Comparison of ENCODE assay signal across 8 cellular contexts in genomic region chr5:159915913-159916840, GRCh38. TPM values are rescaled to one million over a fixed set of nuclear protein-coding genes. Genes with fewer than 3 reads are reported as not detected.
DNase-seq lines count a peak whose midpoint lies in the region; ATAC-seq, FAIRE-seq and TF ChIP-seq lines count a peak whose summit lies in the region.

TSS of gene ADRA1B (plus strand) at chr5:159916482. CDS start at chr5:159916906, 424 bp downstream.

- DNase-seq in K562 (ENCODE audit: extremely low read depth in 1 of 4, low spot score in 3 of 4) (peak; percentile 21 to 77 (median 67)), NCI-H146 (lab: John Stamatoyannopoulos, UW) (no peak)

- H3K4me3 ChIP-seq in K562 (no peak within 1 kb of the TSS), iPS-18c (ENCODE audit: insufficient read depth, low read depth, low read length) (peak within 1 kb of the TSS; percentile 44), skin epidermis (peak within 1 kb of the TSS in 5 of 7 experiments; percentile 6 to 45 (median 27))

- H3K36me3 ChIP-seq in K562 (ENCODE audit: control insufficient read depth, insufficient read depth, low read length), result no peaks in the 10 kb centered on the region

- no peak within 1 kb of the TSS for H3K4me2 ChIP-seq in K562 (ENCODE audit: insufficient read depth, low read length)

- peak; percentile 41 for TF ChIP-seq CTCF in GM12873 (IDR thresholded peaks at IDR 0.05; ENCODE audit: insufficient read depth, low read depth, low read length, missing control alignments)
- peak in 2 of 3 experiments; percentile 55 to 58; a peak in 4 of 6 replicates for TF ChIP-seq CTCF in K562 (IDR thresholded peaks at IDR 0.05 in 2 of 3, conservative IDR thresholded peaks at IDR 0.05 in 1 of 3; ENCODE audit: insufficient read depth in 2 of 3, low read depth in 1 of 3, low read length in 3 of 3)

- POLR2A ChIA-PET in K562 (lab: Yijun Ruan, JAX), result interaction anchor here (0.6 kb wide), 1 partner anchor 34 kb away, joined by 3 read pairs; no protein-coding TSS in a partner anchor

- peak within 1 kb of the TSS; percentile 7 for H3K4me3 Mint-ChIP-seq in T-helper 1 cell treated with Interleukin-12 subunit alpha and Interleukin-12 subunit beta and Interleukin-4 antibody, amounts not matched to agents 30 μg/mL and 1 μg/mL, for 36 hours

- no peak within 1 kb of the TSS for H3K9ac ChIP-seq in K562 (ENCODE audit: insufficient read depth in 1 of 2, low read depth in 2 of 2, low read length in 2 of 2)

- peaks cover 6% of the 10 kb centered on the region for H3K4me1 Mint-ChIP-seq in T-helper 1 cell treated with Interleukin-12 subunit alpha and Interleukin-12 subunit beta and Interleukin-4 antibody, amounts not matched to agents 30 μg/mL and 1 μg/mL, for 36 hours (ENCODE audit: low read depth)

- FAIRE-seq in K562 (lab: Jason Lieb, UNC), result no peak

- H3K27ac ChIP-seq in K562 (ENCODE audit: extremely low read depth, low read depth, low read length) (no peak within 1 kb of the TSS), skin epidermis (peak within 1 kb of the TSS in 1 of 21 experiments; percentile 39)

- H3K27ac Mint-ChIP-seq in T-helper 1 cell treated with Interleukin-12 subunit alpha and Interleukin-12 subunit beta and Interleukin-4 antibody, amounts not matched to agents 30 μg/mL and 1 μg/mL, for 36 hours, result no peak within 1 kb of the TSS

- peak; percentile 66 to 84 for TF ChIP-seq RAD21 in K562 (CRISPR knock-in tag; conservative IDR thresholded peaks at IDR 0.05 in 1 of 2, IDR thresholded peaks at IDR 0.05 in 1 of 2)

- no peaks in the 10 kb centered on the region for H4K20me1 ChIP-seq in K562 (replicated peaks; ENCODE audit: control insufficient read depth, insufficient read depth, low read length)

- H3K9me3 Mint-ChIP-seq in T-helper 1 cell treated with Interleukin-12 subunit alpha and Interleukin-12 subunit beta and Interleukin-4 antibody, amounts not matched to agents 30 μg/mL and 1 μg/mL, for 36 hours, result no peaks in the 10 kb centered on the region

- peaks cover 13 to 34% of the 10 kb centered on the region in 2 experiments; a peak in 3 of 5 replicates for H3K27me3 ChIP-seq in K562 (ENCODE audit: control insufficient read depth in 2 of 2, insufficient read depth in 2 of 2, low read length in 2 of 2)

- no peak for TF ChIP-seq POLR2A in K562 (conservative IDR thresholded peaks at IDR 0.05)

- H3K27me3 Mint-ChIP-seq in T-helper 1 cell treated with Interleukin-12 subunit alpha and Interleukin-12 subunit beta and Interleukin-4 antibody, amounts not matched to agents 30 μg/mL and 1 μg/mL, for 36 hours (ENCODE audit: low read depth), result peaks cover 64% of the 10 kb centered on the region

- peaks cover 0 to 4% of the 10 kb centered on the region in 2 experiments; a peak in 1 of 5 replicates for H3K4me1 ChIP-seq in K562 (replicated peaks in 1 of 2; ENCODE audit: control insufficient read depth in 2 of 2, insufficient read depth in 2 of 2, low read length in 2 of 2)

- no peaks in the 10 kb centered on the region for H3K9me3 ChIP-seq in K562 (replicated peaks; ENCODE audit: control insufficient read depth, insufficient read depth, low read depth, low read length)
- no peaks in the 10 kb centered on the region for H3K9me3 ChIP-seq in iPS-18c (ENCODE audit: control insufficient read depth, insufficient read depth, low read length)

- no peak for TF ChIP-seq EP300 in K562 (IDR thresholded peaks at IDR 0.05; ENCODE audit: low read length)

- CTCF ChIA-PET in K562 (lab: Yijun Ruan, JAX; ENCODE audit: low intra/inter-chr PET ratio), result interaction anchor here (0.6 kb wide), 1 partner anchor 270 kb away, joined by 4 read pairs; no protein-coding TSS in a partner anchor

- H3K9me1 ChIP-seq in K562 (ENCODE audit: control insufficient read depth, insufficient read depth, low read length), result no peaks in the 10 kb centered on the region

- ATAC-seq in HG03354 (IDR thresholded peaks at IDR 0.05; ENCODE audit: poor library complexity, severe bottlenecking, unreplicated experiment) (peak; percentile 72), K562 (peak; percentile 94), GM18873 (IDR thresholded peaks at IDR 0.05; ENCODE audit: low FRiP score, unreplicated experiment) (no peak)

- intact Hi-C loops in K562 (cut with micrococcal nuclease), result loop anchor here (5.0 to 10.0 kb wide), 3 partner anchors 399 to 581 kb away; partner anchors contain the start of gene IL12B

- WGBS in K562 (ENCODE audit: insufficient coverage, low coverage, missing lambda C conversion rate), result 10% methylated on average over 35 of the region's 81 CpGs

- BruUV-seq in K562 (replicated peaks; lab: Mats Ljungman, UMichigan), result no TSS peak

- no peaks in the 10 kb centered on the region for H3K79me2 ChIP-seq in K562 (ENCODE audit: control insufficient read depth, insufficient read depth, low read length)

- no peaks in the 10 kb centered on the region for H3K36me3 Mint-ChIP-seq in T-helper 1 cell treated with Interleukin-12 subunit alpha and Interleukin-12 subunit beta and Interleukin-4 antibody, amounts not matched to agents 30 μg/mL and 1 μg/mL, for 36 hours (ENCODE audit: low read depth)

- H2AFZ ChIP-seq in K562 (ENCODE audit: low read depth, low read length), result no peak within 1 kb of the TSS

- in situ Hi-C loops in K562 (cut with MboI), result no loop called here

TF ChIP-seq in K562, 482 proteins besides CTCF, POLR2A, EP300 and RAD21:
- TF ChIP-seq DEAF1 (CRISPR knock-in tag; IDR thresholded peaks at IDR 0.05), result peak; percentile 50; the same call in 1 of the 2 replicates
- TF ChIP-seq VEZF1 (CRISPR knock-in tag; IDR thresholded peaks at IDR 0.05), result peak; percentile 67
- no peak for TF ChIP-seq NR2C2 (CRISPR knock-in tag; IDR thresholded peaks at IDR 0.05)
- peak; percentile 23; the same call in 1 of the 2 replicates for TF ChIP-seq NR2C2 (tag; IDR thresholded peaks at IDR 0.05)
- 0 out of 4 replicates have a peak, but pooled peaks of 1 of the 2 experiments have one; percentile 25 for TF ChIP-seq MAZ (CRISPR knock-in tag; conservative IDR thresholded peaks at IDR 0.05 in 1 of 2, IDR thresholded peaks at IDR 0.05 in 1 of 2)
- no peak for TF ChIP-seq CCAR2 (IDR thresholded peaks at IDR 0.05; ENCODE audit: low read depth, low read length)

RNA-seq across cellular contexts. Expression of gene ADRA1B, which starts in this region (rescaled TPM):
- not detected in 2 replicates for total RNA-seq in K562 (2011; cell fraction: chromatin; rRNA removed; ENCODE audit: low replicate concordance)
- not detected in 2 replicates for total RNA-seq in K562 (2011; cell fraction: nucleolus; rRNA removed)
- total RNA-seq in K562 (2011; cell fraction: nucleoplasm; rRNA removed), result not detected in 2 replicates
- not detected in 2 replicates for total RNA-seq in K562 (2014; rRNA removed)
- total RNA-seq in K562 (2014; rRNA removed; fragmentation: Illumina TruSeq; extraction: Trizol), result not detected in 2 replicates
- not detected in 2 replicates for total RNA-seq in K562 (2015; rRNA removed; fragmentation: Illumina TruSeq; extraction: Trizol)
- total RNA-seq in K562 (2021), result not detected in 2 replicates
- not detected in 2 replicates for polyA plus RNA-seq in K562 (2011; rRNA removed)
- polyA plus RNA-seq in K562 (2011; cell fraction: cytosol; rRNA removed), result not detected in 2 replicates
- not detected in 2 replicates for polyA plus RNA-seq in K562 (2011; cell fraction: nucleus; rRNA removed)
- polyA plus RNA-seq in K562 (2012), result 0.18 TPM in 1 of 2 replicates, not detected in the other
- polyA plus RNA-seq in K562 (2014; fragmentation: Illumina TruSeq; extraction: Trizol), result not detected in 2 replicates
- polyA plus RNA-seq in K562 (2014; fragmentation: Nextera tagmentation; extraction: Ambion mirVana), result not detected
- polyA plus RNA-seq in K562 (2014; rRNA removed), result not detected in 2 replicates
- polyA minus RNA-seq in K562 (2011; rRNA and poly(A)+ RNA removed), result not detected in 2 replicates
- polyA minus RNA-seq in K562 (2011; cell fraction: cytosol; rRNA and poly(A)+ RNA removed), result not detected in 2 replicates
- polyA minus RNA-seq in K562 (2011; cell fraction: nucleus; rRNA and poly(A)+ RNA removed), result not detected in 2 replicates

Comparison
In these comparisons a context has a peak if more than half of its experiments do, and no peak if none do; other contexts are left out.
1. Peak in DNase-seq and ATAC-seq in K562; RNA of the gene not detected or under 1 TPM.